ENCODE assay signal across 8 cellular contexts in the genomic region with DNA sequence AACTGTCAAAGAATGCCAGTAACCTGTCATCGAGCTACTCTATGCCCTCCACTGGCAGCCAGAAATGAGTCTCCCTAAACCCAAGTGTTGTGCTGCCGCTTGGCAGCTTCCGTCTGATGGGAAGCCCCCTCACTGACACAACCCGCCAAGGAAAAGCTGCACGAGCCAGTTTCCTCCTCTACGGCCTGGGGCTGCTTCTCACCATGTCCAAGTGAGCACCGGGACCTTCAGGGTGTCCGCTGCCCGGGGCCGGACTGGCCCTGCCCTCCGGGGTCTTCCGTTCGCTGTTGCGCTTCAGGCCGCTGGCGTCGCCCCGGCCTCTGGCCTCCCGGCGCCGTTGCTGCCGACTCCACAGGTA. TPM values are rescaled to one million over a fixed set of nuclear protein-coding genes. Genes with fewer than 3 reads are reported as not detected.
DNase-seq lines count a peak whose midpoint lies in the region; ATAC-seq, FAIRE-seq and TF ChIP-seq lines count a peak whose summit lies in the region.

No MANE protein-coding gene starts in this region.

- no peaks in the 10 kb centered on the region for H3K9me3 Mint-ChIP-seq in CD4-positive, alpha-beta T cell
- H3K9me3 Mint-ChIP-seq in activated CD4-positive, alpha-beta memory T cell treated with anti-CD3 and anti-CD28 coated beads for 36 hours: no peaks in the 10 kb centered on the region
- H3K9me3 Mint-ChIP-seq in nephron: peaks cover 2% of the 10 kb centered on the region

- peak overlapping the region; percentile 85 for H3K27ac ChIP-seq in CD4-positive, alpha-beta T cell (ENCODE audit: low read depth, low read length)
- H3K27ac ChIP-seq in HUES6 (ENCODE audit: low read depth, low read length) (peak overlapping the region; percentile 78; the same call in 1 of the 2 replicates), epithelial cell of prostate (peak overlapping the region; percentile 76), transverse colon (peak overlapping the region; percentile 94 to 97 (median 96))

- H3K4me1 ChIP-seq in HUES6 (ENCODE audit: control insufficient read depth, insufficient read depth, low read length): no peaks in the 10 kb centered on the region
- H3K4me1 ChIP-seq in transverse colon: peaks cover 10 to 65% (median 35%) of the 10 kb centered on the region in 4 donors

- in situ Hi-C loops in transverse colon (cut with MboI; ENCODE audit: low pct_ligation_motif_present in 1 of 4, low pct_unique_long_range_greater_than_20kb in 1 of 4, low sequenced_read_pairs in 3 of 4): no loop called here

- no peaks in the 10 kb centered on the region for H3K27me3 Mint-ChIP-seq in CD4-positive, alpha-beta T cell
- H3K27me3 Mint-ChIP-seq in activated CD4-positive, alpha-beta memory T cell treated with anti-CD3 and anti-CD28 coated beads for 36 hours: no peaks in the 10 kb centered on the region
- no peaks in the 10 kb centered on the region for H3K27me3 Mint-ChIP-seq in nephron (ENCODE audit: low read depth)

- H3K36me3 Mint-ChIP-seq in CD4-positive, alpha-beta T cell (ENCODE audit: low read depth): peaks cover 22% of the 10 kb centered on the region
- H3K36me3 Mint-ChIP-seq in activated CD4-positive, alpha-beta memory T cell treated with anti-CD3 and anti-CD28 coated beads for 36 hours: peaks cover 9% of the 10 kb centered on the region
- peaks cover 4% of the 10 kb centered on the region for H3K36me3 Mint-ChIP-seq in nephron (ENCODE audit: low read depth)

- H3K36me3 ChIP-seq in HUES6 (ENCODE audit: control insufficient read depth, insufficient read depth, low read length) (no peaks in the 10 kb centered on the region), transverse colon (no peaks in the 10 kb centered on the region)

- no peaks in the 10 kb centered on the region for H3K27me3 ChIP-seq in CD4-positive, alpha-beta T cell (ENCODE audit: control insufficient read depth, insufficient read depth, low read length)
- no peaks in the 10 kb centered on the region for H3K27me3 ChIP-seq in HUES6 (ENCODE audit: control insufficient read depth, insufficient read depth, low read length)
- H3K27me3 ChIP-seq in transverse colon: no peaks in the 10 kb centered on the region

- WGBS in transverse colon (ENCODE audit: low coverage in 1 of 2), 2 donors: 0% methylated on average over 4 of the region's 22 CpGs; no CpG with 5 or more reads in 1 of the 2 donors

- peak in 9 of 10 experiments; percentile 2 to 39 (median 11) for DNase-seq in CD4-positive, alpha-beta T cell
- peak; percentile 75 for DNase-seq in activated CD4-positive, alpha-beta memory T cell treated with anti-CD3 and anti-CD28 coated beads for 36 hours
- no peak for DNase-seq in epithelial cell of prostate (ENCODE audit: low read depth, low spot score)
- no peak for DNase-seq in transverse colon
- DNase-seq in GM12891 (ENCODE audit: insufficient read length, low spot score): no peak

- H3K9me3 ChIP-seq in CD4-positive, alpha-beta T cell (ENCODE audit: control insufficient read depth, low read length): no peaks in the 10 kb centered on the region
- H3K9me3 ChIP-seq in HUES6 (ENCODE audit: control insufficient read depth, insufficient read depth, low read depth, low read length) (no peaks in the 10 kb centered on the region), transverse colon (no peaks in the 10 kb centered on the region)

- H3K27ac Mint-ChIP-seq in CD4-positive, alpha-beta T cell: peak overlapping the region; percentile 92
- peak overlapping the region; percentile 94 for H3K27ac Mint-ChIP-seq in activated CD4-positive, alpha-beta memory T cell treated with anti-CD3 and anti-CD28 coated beads for 36 hours
- H3K27ac Mint-ChIP-seq in nephron: peak overlapping the region; percentile 80 to 98 (median 82)

- TF ChIP-seq CTCF in CD4-positive, alpha-beta T cell (IDR thresholded peaks at IDR 0.05): no peak
- TF ChIP-seq CTCF in nephron (IDR thresholded peaks at IDR 0.05; ENCODE audit: unreplicated experiment in 3 of 3) (no peak), transverse colon (IDR thresholded peaks at IDR 0.05) (no peak)

- H3K9ac ChIP-seq in HUES6 (ENCODE audit: low read length): peak overlapping the region; percentile 96

- peak; percentile 15 for ATAC-seq in CD4-positive, alpha-beta T cell (ENCODE audit: poor library complexity)
- ATAC-seq in GM21367 (IDR thresholded peaks at IDR 0.05; ENCODE audit: unreplicated experiment): peak; percentile 13

- peaks cover 85% of the 10 kb centered on the region for H3K4me1 Mint-ChIP-seq in CD4-positive, alpha-beta T cell (ENCODE audit: low read depth)
- H3K4me1 Mint-ChIP-seq in activated CD4-positive, alpha-beta memory T cell treated with anti-CD3 and anti-CD28 coated beads for 36 hours (ENCODE audit: low read depth): peaks cover 65% of the 10 kb centered on the region
- H3K4me1 Mint-ChIP-seq in nephron: peaks cover 43% of the 10 kb centered on the region

- POLR2A ChIA-PET in CD4-positive, alpha-beta T cell (lab: Charles Lee): interaction anchor here (1.4 to 3.0 kb wide), 9 partner anchors 9 to 1174 kb away, joined by 4 to 34 read pairs (median 10); partner anchors contain the start of genes CMSS1, NIT2, PCNP and TBC1D23
- POLR2A ChIA-PET in activated CD4-positive, alpha-beta memory T cell treated with anti-CD3 and anti-CD28 coated beads for 36 hours (lab: Charles Lee): interaction anchor here (1.0 to 2.2 kb wide), 4 partner anchors 9 to 309 kb away, joined by 3 to 17 read pairs (median 4); partner anchors contain the start of genes TBC1D23 and TFG

- intact Hi-C loops in CD4-positive, alpha-beta T cell (cut with DNase I, micrococcal nuclease): loop anchor here (2.0 to 10.0 kb wide), 10 partner anchors 63 to 1876 kb away; partner anchors contain the start of genes CLDND1 (in 1 of the 2), CMSS1 (in 1 of the 2), DCBLD2 (in 1 of the 2) and NIT2 (in 1 of the 2)
- intact Hi-C loops in activated CD4-positive, alpha-beta memory T cell treated with anti-CD3 and anti-CD28 coated beads for 36 hours (cut with micrococcal nuclease): loop anchor here (2.0 to 10.0 kb wide), 5 partner anchors 62 to 1174 kb away; partner anchors contain the start of gene PCNP
- intact Hi-C loops in transverse colon (cut with DNase I; ENCODE audit: low total_unique reads): no loop called here

- H3K4me3 Mint-ChIP-seq in CD4-positive, alpha-beta T cell: peak overlapping the region; percentile 94
- peak overlapping the region; percentile 92 for H3K4me3 Mint-ChIP-seq in activated CD4-positive, alpha-beta memory T cell treated with anti-CD3 and anti-CD28 coated beads for 36 hours
- peak overlapping the region; percentile 92 to 96 (median 93) for H3K4me3 Mint-ChIP-seq in nephron

- no peak for TF ChIP-seq POLR2A in transverse colon (IDR thresholded peaks at IDR 0.05)
- no peak for TF ChIP-seq POLR2A in GM12891 (IDR thresholded peaks at IDR 0.05; ENCODE audit: low read depth, low read length)

- CTCF ChIA-PET in CD4-positive, alpha-beta T cell (lab: Charles Lee): no interaction called here
- CTCF ChIA-PET in activated CD4-positive, alpha-beta memory T cell treated with anti-CD3 and anti-CD28 coated beads for 36 hours (lab: Charles Lee): interaction anchor here (1.0 to 3.7 kb wide), 4 partner anchors 14 to 310 kb away, joined by 3 to 13 read pairs (median 4); no protein-coding TSS in a partner anchor

- H3K4me3 ChIP-seq in HUES6 (ENCODE audit: low read depth, low read length): peak overlapping the region; percentile 68
- peak overlapping the region; percentile 85 to 99 (median 93) for H3K4me3 ChIP-seq in transverse colon

- no peak for FAIRE-seq in GM12891 (lab: Jason Lieb, UNC)

- no peak for TF ChIP-seq EP300 in transverse colon (IDR thresholded peaks at IDR 0.05; ENCODE audit: low read depth)

TF ChIP-seq in GM12891, 5 proteins besides CTCF, POLR2A, EP300 and RAD21:
- no peak for TF ChIP-seq POU2F2 (IDR thresholded peaks at IDR 0.05; ENCODE audit: low read depth, low read length)
- TF ChIP-seq SPI1 (IDR thresholded peaks at IDR 0.05; ENCODE audit: low read depth, low read length): no peak
- TF ChIP-seq TAF1 (IDR thresholded peaks at IDR 0.05; ENCODE audit: low read depth, low read length): no peak
- no peak for TF ChIP-seq PAX5 (IDR thresholded peaks at IDR 0.05; ENCODE audit: insufficient read depth, low read length, severe bottlenecking)
- TF ChIP-seq POLR2AphosphoS5 (IDR thresholded peaks at IDR 0.05; ENCODE audit: low read depth, low read length): no peak

RNA-seq across cellular contexts. Expression of gene TOMM70, which starts 0.5 kb away (rescaled TPM):
- 10 to 100 TPM; 20.9 to 21.6 TPM for total RNA-seq in CD4-positive, alpha-beta T cell
- total RNA-seq in activated CD4-positive, alpha-beta memory T cell treated with anti-CD3 and anti-CD28 coated beads for 36 hours: 10 to 100 TPM; 44.9 to 47.1 TPM
- total RNA-seq in transverse colon: 10 to 100 TPM; 13.1 to 38.1 (median 33.0) TPM
- 25.2 TPM for polyA plus RNA-seq in GM12891 (2012; ENCODE audit: low read depth, missing spikeins)

RNA-seq across cellular contexts. Expression of gene LNP1, which starts 0.9 kb away (rescaled TPM):
- total RNA-seq in CD4-positive, alpha-beta T cell: under 1 TPM; 0.47 to 0.70 TPM
- total RNA-seq in activated CD4-positive, alpha-beta memory T cell treated with anti-CD3 and anti-CD28 coated beads for 36 hours: 1 to 10 TPM; 1.9 to 2.3 TPM
- total RNA-seq in transverse colon: 1 to 10 TPM in 1 of 4 donors, under 1 TPM in 2, not detected in 1; 0.27 to 2.2 (median 0.40) TPM
- polyA plus RNA-seq in GM12891 (2012; ENCODE audit: low read depth, missing spikeins): 0.45 TPM

Comparison
In these comparisons a context has a peak if more than half of its experiments do, and no peak if none do; other contexts are left out.
1. DNase-seq: peak in CD4-positive, alpha-beta T cell (9 of 10) and activated CD4-positive, alpha-beta memory T cell treated with anti-CD3 and anti-CD28 coated beads for 36 hours (single experiment); none in epithelial cell of prostate (single experiment), transverse colon (single experiment) and GM12891 (single experiment).
2. Peak in every context shown above with its lines, with median percentiles within 50 percentile points of each other: H3K27ac ChIP-seq, H3K27ac Mint-ChIP-seq and H3K4me3 Mint-ChIP-seq.